Comparison of ENCODE assay signal across 1 cellular context in genomic region chr1:64486193-64486592, GRCh38.
TF ChIP-seq lines count a peak whose summit lies in the region.

No MANE protein-coding gene starts in this region.

TF ChIP-seq in GM23338, 12 proteins besides CTCF, POLR2A, EP300 and RAD21 (continued from another document):
- TF ChIP-seq ZNF462 (CRISPR knock-in tag; IDR thresholded peaks at IDR 0.05), result no peak
- TF ChIP-seq CREB1 (CRISPR knock-in tag; IDR thresholded peaks at IDR 0.05; ENCODE audit: low read depth), result no peak
- TF ChIP-seq EZH2 (IDR thresholded peaks at IDR 0.05; ENCODE audit: low read depth, unreplicated experiment), result no peak
- TF ChIP-seq REST (IDR thresholded peaks at IDR 0.05; ENCODE audit: unreplicated experiment), result no peak
- no peak for TF ChIP-seq POLR2AphosphoS5 (IDR thresholded peaks at IDR 0.05; ENCODE audit: low read depth)
- no peak for TF ChIP-seq STAT1 (IDR thresholded peaks at IDR 0.05; ENCODE audit: unreplicated experiment)
- no peak for TF ChIP-seq ETS1 (IDR thresholded peaks at IDR 0.05)
- TF ChIP-seq ZNF114 (CRISPR knock-in tag; IDR thresholded peaks at IDR 0.05), result no peak
- no peak for TF ChIP-seq EZH2phosphoT487 (IDR thresholded peaks at IDR 0.05; ENCODE audit: unreplicated experiment)
- no peak for TF ChIP-seq ZNF331 (CRISPR knock-in tag; IDR thresholded peaks at IDR 0.05; ENCODE audit: low read depth)
